1 cellular context compared by ENCODE assay signal in genomic region chr17:48555183-48555615, GRCh38.
TF ChIP-seq lines count a peak whose summit lies in the region.

No MANE protein-coding gene starts in this region.

TF ChIP-seq in K562, 482 proteins besides CTCF, POLR2A, EP300 and RAD21 (continued from another document and continues in another):
- TF ChIP-seq, protein P1, sequence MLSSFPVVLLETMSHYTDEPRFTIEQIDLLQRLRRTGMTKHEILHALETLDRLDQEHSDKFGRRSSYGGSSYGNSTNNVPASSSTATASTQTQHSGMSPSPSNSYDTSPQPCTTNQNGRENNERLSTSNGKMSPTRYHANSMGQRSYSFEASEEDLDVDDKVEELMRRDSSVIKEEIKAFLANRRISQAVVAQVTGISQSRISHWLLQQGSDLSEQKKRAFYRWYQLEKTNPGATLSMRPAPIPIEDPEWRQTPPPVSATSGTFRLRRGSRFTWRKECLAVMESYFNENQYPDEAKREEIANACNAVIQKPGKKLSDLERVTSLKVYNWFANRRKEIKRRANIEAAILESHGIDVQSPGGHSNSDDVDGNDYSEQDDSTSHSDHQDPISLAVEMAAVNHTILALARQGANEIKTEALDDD (IDR thresholded peaks at IDR 0.05) = no peak
- TF ChIP-seq NFYB (IDR thresholded peaks at IDR 0.05; ENCODE audit: extremely low read depth, insufficient read length) (no peak), GATA2 (CRISPR knock-in tag; IDR thresholded peaks at IDR 0.05) (0 out of 2 replicates have a peak, but pooled peaks have one; percentile 24), E2F1 (CRISPR knock-in tag; IDR thresholded peaks at IDR 0.05) (no peak), FOS (IDR thresholded peaks at IDR 0.05; ENCODE audit: extremely low read depth, insufficient read length) (no peak), FIP1L1 (IDR thresholded peaks at IDR 0.05; ENCODE audit: low read depth, low read length, poor library complexity, severe bottlenecking) (no peak), HBP1 (CRISPR knock-in tag; IDR thresholded peaks at IDR 0.05) (peak; percentile 81; the same call in 1 of the 2 replicates), THRAP3 (IDR thresholded peaks at IDR 0.05; ENCODE audit: borderline replicate concordance) (no peak), ZNF740 (CRISPR knock-in tag; IDR thresholded peaks at IDR 0.05) (no peak), ZNF740 (tag; IDR thresholded peaks at IDR 0.05) (peak in 1 of 2 experiments; percentile 15; a peak in 1 of 4 replicates), ZFP36 (IDR thresholded peaks at IDR 0.05; ENCODE audit: low read depth, low read length, partially characterized antibody) (no peak), FOXM1 (IDR thresholded peaks at IDR 0.05; ENCODE audit: low read depth) (no peak), FOXM1 (CRISPR knock-in tag; IDR thresholded peaks at IDR 0.05; ENCODE audit: low read depth) (no peak), MTA3 (IDR thresholded peaks at IDR 0.05; ENCODE audit: borderline replicate concordance) (no peak), ZNF395 (CRISPR knock-in tag; IDR thresholded peaks at IDR 0.05) (peak; percentile 89), NCOR1 (IDR thresholded peaks at IDR 0.05) (peak; percentile 80), STAG1 (CRISPR knock-in tag; IDR thresholded peaks at IDR 0.05; ENCODE audit: borderline replicate concordance) (no peak), ZNF384 (IDR thresholded peaks at IDR 0.05; ENCODE audit: low read depth, low read length) (no peak), CBX1 (IDR thresholded peaks at IDR 0.05; ENCODE audit: low read depth) (no peak), ETV5 (CRISPR knock-in tag; IDR thresholded peaks at IDR 0.05; ENCODE audit: low read depth) (no peak), CSDE1 (IDR thresholded peaks at IDR 0.05) (no peak), IFI16 (CRISPR knock-in tag; IDR thresholded peaks at IDR 0.05) (no peak), MYBL2 (IDR thresholded peaks at IDR 0.05; ENCODE audit: low read depth) (no peak), MYBL2 (CRISPR knock-in tag; IDR thresholded peaks at IDR 0.05; ENCODE audit: borderline replicate concordance) (no peak), ZNF79 (CRISPR knock-in tag; IDR thresholded peaks at IDR 0.05; ENCODE audit: low read depth) (no peak), ZNF274 (IDR thresholded peaks at IDR 0.05; ENCODE audit: borderline replicate concordance, low read depth, low read length) (no peak), KLF10 (CRISPR knock-in tag; IDR thresholded peaks at IDR 0.05) (no peak), KHSRP (IDR thresholded peaks at IDR 0.05) (no peak), ZNF398 (CRISPR knock-in tag; IDR thresholded peaks at IDR 0.05) (no peak), EHMT2 (IDR thresholded peaks at IDR 0.05) (peak; percentile 55; the same call in 1 of the 2 replicates), ZNF75A (CRISPR knock-in tag; IDR thresholded peaks at IDR 0.05) (no peak), ARID4B (CRISPR knock-in tag; IDR thresholded peaks at IDR 0.05) (no peak), XRCC5 (IDR thresholded peaks at IDR 0.05; ENCODE audit: low read depth, low read length) (0 out of 2 replicates have a peak, but pooled peaks have one; percentile 39), RBM14 (IDR thresholded peaks at IDR 0.05; ENCODE audit: borderline replicate concordance, insufficient read depth, low read depth, low read length) (no peak), SMC3 (conservative IDR thresholded peaks at IDR 0.05; ENCODE audit: insufficient read depth, low read depth, low read length) (no peak), HMGN3 (IDR thresholded peaks at IDR 0.05; ENCODE audit: borderline replicate concordance, extremely low read depth, insufficient read length, low read depth, low read length) (no peak), XRCC4 (IDR thresholded peaks at IDR 0.05; ENCODE audit: extremely low read depth, insufficient read depth, insufficient read length) (no peak), ZBTB8A (IDR thresholded peaks at IDR 0.05; ENCODE audit: partially characterized antibody) (no peak), HDAC3 (IDR thresholded peaks at IDR 0.05; ENCODE audit: borderline replicate concordance, partially characterized antibody) (peak; percentile 68), MED1 (CRISPR knock-in tag; IDR thresholded peaks at IDR 0.05; ENCODE audit: borderline replicate concordance) (no peak)
- TF ChIP-seq, protein P2, sequence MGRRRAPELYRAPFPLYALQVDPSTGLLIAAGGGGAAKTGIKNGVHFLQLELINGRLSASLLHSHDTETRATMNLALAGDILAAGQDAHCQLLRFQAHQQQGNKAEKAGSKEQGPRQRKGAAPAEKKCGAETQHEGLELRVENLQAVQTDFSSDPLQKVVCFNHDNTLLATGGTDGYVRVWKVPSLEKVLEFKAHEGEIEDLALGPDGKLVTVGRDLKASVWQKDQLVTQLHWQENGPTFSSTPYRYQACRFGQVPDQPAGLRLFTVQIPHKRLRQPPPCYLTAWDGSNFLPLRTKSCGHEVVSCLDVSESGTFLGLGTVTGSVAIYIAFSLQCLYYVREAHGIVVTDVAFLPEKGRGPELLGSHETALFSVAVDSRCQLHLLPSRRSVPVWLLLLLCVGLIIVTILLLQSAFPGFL (CRISPR knock-in tag; IDR thresholded peaks at IDR 0.05) = no peak
- TF ChIP-seq, protein P3, sequence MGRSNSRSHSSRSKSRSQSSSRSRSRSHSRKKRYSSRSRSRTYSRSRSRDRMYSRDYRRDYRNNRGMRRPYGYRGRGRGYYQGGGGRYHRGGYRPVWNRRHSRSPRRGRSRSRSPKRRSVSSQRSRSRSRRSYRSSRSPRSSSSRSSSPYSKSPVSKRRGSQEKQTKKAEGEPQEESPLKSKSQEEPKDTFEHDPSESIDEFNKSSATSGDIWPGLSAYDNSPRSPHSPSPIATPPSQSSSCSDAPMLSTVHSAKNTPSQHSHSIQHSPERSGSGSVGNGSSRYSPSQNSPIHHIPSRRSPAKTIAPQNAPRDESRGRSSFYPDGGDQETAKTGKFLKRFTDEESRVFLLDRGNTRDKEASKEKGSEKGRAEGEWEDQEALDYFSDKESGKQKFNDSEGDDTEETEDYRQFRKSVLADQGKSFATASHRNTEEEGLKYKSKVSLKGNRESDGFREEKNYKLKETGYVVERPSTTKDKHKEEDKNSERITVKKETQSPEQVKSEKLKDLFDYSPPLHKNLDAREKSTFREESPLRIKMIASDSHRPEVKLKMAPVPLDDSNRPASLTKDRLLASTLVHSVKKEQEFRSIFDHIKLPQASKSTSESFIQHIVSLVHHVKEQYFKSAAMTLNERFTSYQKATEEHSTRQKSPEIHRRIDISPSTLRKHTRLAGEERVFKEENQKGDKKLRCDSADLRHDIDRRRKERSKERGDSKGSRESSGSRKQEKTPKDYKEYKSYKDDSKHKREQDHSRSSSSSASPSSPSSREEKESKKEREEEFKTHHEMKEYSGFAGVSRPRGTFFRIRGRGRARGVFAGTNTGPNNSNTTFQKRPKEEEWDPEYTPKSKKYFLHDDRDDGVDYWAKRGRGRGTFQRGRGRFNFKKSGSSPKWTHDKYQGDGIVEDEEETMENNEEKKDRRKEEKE (IDR thresholded peaks at IDR 0.05; ENCODE audit: borderline replicate concordance in 1 of 2, control insufficient read depth in 1 of 2, low read depth in 2 of 2, low read length in 1 of 2) = no peak
- TF ChIP-seq, protein P4, sequence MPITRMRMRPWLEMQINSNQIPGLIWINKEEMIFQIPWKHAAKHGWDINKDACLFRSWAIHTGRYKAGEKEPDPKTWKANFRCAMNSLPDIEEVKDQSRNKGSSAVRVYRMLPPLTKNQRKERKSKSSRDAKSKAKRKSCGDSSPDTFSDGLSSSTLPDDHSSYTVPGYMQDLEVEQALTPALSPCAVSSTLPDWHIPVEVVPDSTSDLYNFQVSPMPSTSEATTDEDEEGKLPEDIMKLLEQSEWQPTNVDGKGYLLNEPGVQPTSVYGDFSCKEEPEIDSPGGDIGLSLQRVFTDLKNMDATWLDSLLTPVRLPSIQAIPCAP (CRISPR knock-in tag; IDR thresholded peaks at IDR 0.05; ENCODE audit: borderline replicate concordance) = no peak
- TF ChIP-seq, protein P5, sequence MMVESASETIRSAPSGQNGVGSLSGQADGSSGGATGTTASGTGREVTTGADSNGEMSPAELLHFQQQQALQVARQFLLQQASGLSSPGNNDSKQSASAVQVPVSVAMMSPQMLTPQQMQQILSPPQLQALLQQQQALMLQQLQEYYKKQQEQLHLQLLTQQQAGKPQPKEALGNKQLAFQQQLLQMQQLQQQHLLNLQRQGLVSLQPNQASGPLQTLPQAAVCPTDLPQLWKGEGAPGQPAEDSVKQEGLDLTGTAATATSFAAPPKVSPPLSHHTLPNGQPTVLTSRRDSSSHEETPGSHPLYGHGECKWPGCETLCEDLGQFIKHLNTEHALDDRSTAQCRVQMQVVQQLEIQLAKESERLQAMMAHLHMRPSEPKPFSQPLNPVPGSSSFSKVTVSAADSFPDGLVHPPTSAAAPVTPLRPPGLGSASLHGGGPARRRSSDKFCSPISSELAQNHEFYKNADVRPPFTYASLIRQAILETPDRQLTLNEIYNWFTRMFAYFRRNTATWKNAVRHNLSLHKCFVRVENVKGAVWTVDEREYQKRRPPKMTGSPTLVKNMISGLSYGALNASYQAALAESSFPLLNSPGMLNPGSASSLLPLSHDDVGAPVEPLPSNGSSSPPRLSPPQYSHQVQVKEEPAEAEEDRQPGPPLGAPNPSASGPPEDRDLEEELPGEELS (CRISPR knock-in tag; IDR thresholded peaks at IDR 0.05; ENCODE audit: borderline replicate concordance) = no peak
